In genomic region chr1:25442178-25442577, GRCh38 we compare ENCODE assay signal across 19 cellular contexts. TPM values are rescaled to one million over a fixed set of nuclear protein-coding genes. Genes with fewer than 3 reads are reported as not detected.
DNase-seq lines count a peak whose midpoint lies in the region; ATAC-seq, FAIRE-seq and TF ChIP-seq lines count a peak whose summit lies in the region.
"Had no signal": no experiment of that assay in that cellular context is flagged by ENCODE, and none has a peak within 500 bp of the region (broad histone marks: within the 10 kb centered on the region; RNA-seq: fewer than 3 reads in every experiment).

No MANE protein-coding gene starts in this region.

- H3K4me2 ChIP-seq in astrocyte (ENCODE audit: low read length), result no peak overlapping the region

- peak; percentile 59 for FAIRE-seq in astrocyte (lab: Jason Lieb, UNC)
- FAIRE-seq: GM12878, urothelium cell line had no signal

- H3K4me1 Mint-ChIP-seq in HFFc6 (ENCODE audit: low read depth) (peaks cover 32% of the 10 kb centered on the region), astrocyte (ENCODE audit: low read depth, unreplicated experiment) (peaks cover 9% of the 10 kb centered on the region)

- 38 to 60% methylated on average over 1 of the region's 1 CpG for WGBS in gastroesophageal sphincter (ENCODE audit: low coverage in 1 of 2), 2 donors

- peak; percentile 33 for DNase-seq in A172 (ENCODE audit: low spot score)
- DNase-seq in HFFc6, result peak; percentile 38
- DNase-seq in astrocyte (ENCODE audit: low read depth), result peak; percentile 76
- DNase-seq in iris pigment epithelial cell (ENCODE audit: low read depth), result peak; percentile 45
- DNase-seq in HUDEP-2 (lab: John Stamatoyannopoulos, UW; ENCODE audit: unreplicated experiment in 76 of 76), result no peak
- DNase-seq: activated CD8-positive, alpha-beta memory T cell treated with anti-CD3 and anti-CD28 coated beads for 24 hours; cortex of kidney; immature natural killer cell; NCI-H446 treated with DMSO at 0.1 percent for 48 hours; stimulated activated CD4-positive, alpha-beta T cell treated with anti-CD3 and anti-CD28 coated beads, Interleukin-2, amount 100 ng/mL, for 48 hours had no signal

- no peaks in the 10 kb centered on the region for H3K9me3 Mint-ChIP-seq in HFFc6
- H3K9me3 Mint-ChIP-seq in astrocyte (ENCODE audit: unreplicated experiment), result no peaks in the 10 kb centered on the region
- H3K9me3 Mint-ChIP-seq: activated naive CD4-positive, alpha-beta T cell treated with anti-CD3 and anti-CD28 coated beads, Interleukin-2, amount 50 U/mL, for 72 hours; immature natural killer cell; stimulated activated effector memory CD8-positive, alpha-beta T cell treated with anti-CD3 and anti-CD28 coated beads, Interleukin-12 subunit alpha, Interleukin-12 subunit beta, amount 100 ng/mL, for 72 hours had no signal

- H3K79me2 ChIP-seq in astrocyte (ENCODE audit: insufficient read depth, low read length), result peaks cover 87% of the 10 kb centered on the region

- TF ChIP-seq POLR2A in gastroesophageal sphincter (IDR thresholded peaks at IDR 0.05), result no peak

- H2AFZ ChIP-seq in astrocyte (ENCODE audit: low read depth, low read length), result no peak overlapping the region

- peak overlapping the region; percentile 0; the same call in 1 of the 2 replicates for H3K27ac Mint-ChIP-seq in HFFc6
- H3K27ac Mint-ChIP-seq in astrocyte (ENCODE audit: unreplicated experiment), result no peak overlapping the region
- H3K27ac Mint-ChIP-seq: immature natural killer cell; stimulated activated effector memory CD8-positive, alpha-beta T cell treated with anti-CD3 and anti-CD28 coated beads, Interleukin-12 subunit alpha, Interleukin-12 subunit beta, amount 100 ng/mL, for 72 hours had no signal

- TF ChIP-seq CTCF in HFFc6 (IDR thresholded peaks at IDR 0.05), result peak; percentile 17; the same call in 1 of the 2 replicates
- TF ChIP-seq CTCF in astrocyte (IDR thresholded peaks at IDR 0.05; ENCODE audit: insufficient read depth, low read depth, low read length), result no peak
- no peak for TF ChIP-seq CTCF in gastroesophageal sphincter (IDR thresholded peaks at IDR 0.05)

- H3K36me3 Mint-ChIP-seq in HFFc6 (ENCODE audit: low read depth) (no peaks in the 10 kb centered on the region; the same call in 1 of the 2 replicates), astrocyte (ENCODE audit: low read depth, unreplicated experiment) (no peaks in the 10 kb centered on the region)

- H3K9me3 ChIP-seq in astrocyte (ENCODE audit: insufficient read depth, low read depth, low read length) (no peaks in the 10 kb centered on the region), gastroesophageal sphincter (no peaks in the 10 kb centered on the region)
- H3K9me3 ChIP-seq: right atrium auricular region had no signal

- H4K20me1 ChIP-seq in astrocyte (ENCODE audit: insufficient read depth, low read length), result peaks cover 74% of the 10 kb centered on the region

- no peak for ATAC-seq in HG03378 (IDR thresholded peaks at IDR 0.05; ENCODE audit: unreplicated experiment)
- ATAC-seq in HG03175 (IDR thresholded peaks at IDR 0.05; ENCODE audit: unreplicated experiment), result no peak
- no peak for ATAC-seq in gastroesophageal sphincter
- ATAC-seq: GM12878; Right ventricle myocardium inferior; stimulated activated effector memory CD8-positive, alpha-beta T cell treated with anti-CD3 and anti-CD28 coated beads, Interleukin-12 subunit alpha, Interleukin-12 subunit beta, amount 100 ng/mL, for 72 hours had no signal

- H3K4me3 Mint-ChIP-seq in HFFc6 (no peak overlapping the region), astrocyte (ENCODE audit: unreplicated experiment) (no peak overlapping the region)
- H3K4me3 Mint-ChIP-seq: immature natural killer cell; stimulated activated effector memory CD8-positive, alpha-beta T cell treated with anti-CD3 and anti-CD28 coated beads, Interleukin-12 subunit alpha, Interleukin-12 subunit beta, amount 100 ng/mL, for 72 hours had no signal

- H3K36me3 ChIP-seq in astrocyte (ENCODE audit: insufficient read depth, low read length) (no peaks in the 10 kb centered on the region), gastroesophageal sphincter (peaks cover 0 to 4% of the 10 kb centered on the region in 2 donors)

- H3K9ac ChIP-seq in astrocyte (ENCODE audit: low read length), result no peak overlapping the region

- no peak overlapping the region for H3K4me3 ChIP-seq in astrocyte (ENCODE audit: insufficient read depth, low read depth, low read length)
- H3K4me3 ChIP-seq in gastroesophageal sphincter, result no peak overlapping the region
- H3K4me3 ChIP-seq: GM12878, right atrium auricular region had no signal

- H3K27me3 ChIP-seq in astrocyte (ENCODE audit: insufficient read depth, low read length), result no peaks in the 10 kb centered on the region
- H3K27me3 ChIP-seq in gastroesophageal sphincter, result no peaks in the 10 kb centered on the region
- H3K27me3 ChIP-seq: right atrium auricular region had no signal

- no peak for TF ChIP-seq EP300 in gastroesophageal sphincter (IDR thresholded peaks at IDR 0.05)

- H3K27me3 Mint-ChIP-seq in HFFc6 (ENCODE audit: insufficient read depth) (no peaks in the 10 kb centered on the region; the same call in 1 of the 2 replicates), astrocyte (ENCODE audit: low read depth, unreplicated experiment) (no peaks in the 10 kb centered on the region)

- H3K27ac ChIP-seq in astrocyte (ENCODE audit: low read depth, low read length), result no peak overlapping the region
- no peak overlapping the region for H3K27ac ChIP-seq in gastroesophageal sphincter
- H3K27ac ChIP-seq: right atrium auricular region had no signal

- H3K4me1 ChIP-seq in astrocyte (ENCODE audit: insufficient read depth, low read length) (no peaks in the 10 kb centered on the region), gastroesophageal sphincter (peaks cover 0 to 66% (median 3%) of the 10 kb centered on the region in 3 donors)

RNA-seq across cellular contexts. Expression of gene MACO1, which starts 11.5 kb away (rescaled TPM):
- total RNA-seq in A172 (2014; rRNA removed; shearing (Covaris generic)), result 12.4 and 12.6 TPM in 2 replicates
- 10 to 100 TPM; 13.7 to 15.1 (median 14.4) TPM for total RNA-seq in HFFc6 (2021; fragmentation: NEBNext Ultra II Directional; extraction: Animal tissue kit (Norgen Biotek cat#: 25700))
- total RNA-seq in astrocyte (31.8 and 37.4 TPM in 2 replicates), gastroesophageal sphincter (10 to 100 TPM; 15.5 to 24.5 (median 19.0) TPM)

RNA-seq across cellular contexts. Expression of gene RHCE, which starts 21.6 kb away (rescaled TPM):
- total RNA-seq in A172 (2014; rRNA removed; shearing (Covaris generic)), result 0.38 TPM in 1 of 2 replicates, not detected in the other
- 1 to 10 TPM in 1 of 6 experiments, under 1 TPM in 5; 0.45 to 1.2 (median 0.54) TPM for total RNA-seq in HFFc6 (2021; fragmentation: NEBNext Ultra II Directional; extraction: Animal tissue kit (Norgen Biotek cat#: 25700))
- total RNA-seq in astrocyte (0.75 and 1.4 TPM in 2 replicates), gastroesophageal sphincter (not detected)

Comparison
In these comparisons a context has a peak if more than half of its experiments do, and no peak if none do; other contexts are left out.
1. DNase-seq: peak in A172 (single experiment), HFFc6 (single experiment), astrocyte (single experiment) and iris pigment epithelial cell (single experiment); none in HUDEP-2 (0 of 76).